28 cellular contexts compared by ENCODE assay signal in the genomic region with DNA sequence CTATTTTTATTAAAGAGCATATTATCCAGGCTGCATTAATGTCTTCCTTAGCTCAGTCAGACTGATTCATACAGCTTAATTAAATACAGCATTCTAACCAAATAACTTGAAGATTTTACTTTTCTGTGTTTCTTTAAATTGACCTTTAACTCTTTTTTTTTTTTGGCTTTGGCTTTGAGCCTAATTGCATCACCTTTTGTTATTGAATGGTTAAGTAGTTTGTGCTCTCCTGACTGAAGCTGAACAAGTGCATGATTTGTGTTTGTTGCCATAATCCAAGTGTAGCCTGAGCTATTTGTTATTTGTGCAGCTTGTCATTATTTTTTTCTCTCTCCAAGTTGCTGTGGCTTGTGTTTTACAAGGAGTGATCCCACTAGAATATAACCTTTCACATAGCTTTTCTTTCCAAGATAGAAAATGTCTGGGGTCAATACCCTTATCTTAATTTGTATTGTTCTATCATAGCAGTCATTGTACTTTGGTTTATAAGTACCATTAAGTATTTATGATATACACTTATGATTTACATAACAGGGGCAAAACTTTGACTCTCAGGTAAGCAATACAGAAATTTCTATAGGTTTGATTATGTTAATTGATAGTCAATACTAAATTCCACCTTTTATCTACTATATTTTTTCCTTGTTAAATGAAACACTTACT. TPM values are rescaled to one million over a fixed set of nuclear protein-coding genes. Genes with fewer than 3 reads are reported as not detected.
A peak's percentile ranks its signal among the peaks of the same experiment; 100 is the strongest.
DNase-seq lines count a peak whose midpoint lies in the region; ATAC-seq, FAIRE-seq and TF ChIP-seq lines count a peak whose summit lies in the region.
"Had no signal": no experiment of that assay in that cellular context is flagged by ENCODE, and none has a peak within 500 bp of the region (broad histone marks: within the 10 kb centered on the region; RNA-seq: fewer than 3 reads in every experiment).

No MANE protein-coding gene starts in this region.

- no peak for TF ChIP-seq POLR2A in breast epithelium (IDR thresholded peaks at IDR 0.05)

- no peak overlapping the region for H3K27ac Mint-ChIP-seq in MCF 10A (ENCODE audit: low read depth, unreplicated experiment)
- peak overlapping the region; percentile 30 for H3K27ac Mint-ChIP-seq in central memory CD8-positive, alpha-beta T cell (ENCODE audit: low read depth)
- H3K27ac Mint-ChIP-seq: activated naive CD4-positive, alpha-beta T cell treated with anti-CD3 and anti-CD28 coated beads for 36 hours; activated T-helper 1 cell treated with anti-CD3 and anti-CD28 coated beads, Interleukin-12 subunit alpha, Interleukin-12 subunit beta, Interleukin-2, Interleukin-4 antibody, amounts not matched to agents 30 ng/mL and 10 ng/mL and 1 ng/mL, durations not matched to agents 14 hours and 24 hours and 36 hours; stimulated activated effector memory CD8-positive, alpha-beta T cell treated with anti-CD3 and anti-CD28 coated beads, Interleukin-12 subunit alpha, Interleukin-12 subunit beta, amount 100 ng/mL, for 72 hours had no signal

- BruUV-seq in MCF 10A (replicated peaks; lab: Mats Ljungman, UMichigan): no TSS peak

- no peak for TF ChIP-seq EP300 in Ishikawa (IDR thresholded peaks at IDR 0.05; ENCODE audit: borderline replicate concordance)

- H3K4me3 ChIP-seq in breast epithelium (no peak overlapping the region), small intestine (ENCODE audit: low read depth in 1 of 2, low read length in 2 of 2) (no peak overlapping the region)
- H3K4me3 ChIP-seq: BLaER1 treated with 17β-estradiol and CSF1 and Interleukin-3, amounts not matched to agents 10 nM and 100 nM; mucosa of descending colon; SJSA1; upper lobe of left lung had no signal

- no peak for TF ChIP-seq RAD21 in Ishikawa (IDR thresholded peaks at IDR 0.05; ENCODE audit: low read depth)

- H3K36me3 ChIP-seq in breast epithelium (no peaks in the 10 kb centered on the region), small intestine (ENCODE audit: control insufficient read depth in 2 of 2, insufficient read depth in 2 of 2, low read length in 2 of 2) (peaks cover 0 to 3% of the 10 kb centered on the region in 2 donors)
- H3K36me3 ChIP-seq: brain microvascular endothelial cell, SJSA1, upper lobe of left lung had no signal

- FAIRE-seq in small intestine (lab: Jason Lieb, UNC): peak; percentile 53

- H3K9me3 Mint-ChIP-seq in MCF 10A (ENCODE audit: unreplicated experiment): no peaks in the 10 kb centered on the region
- no peaks in the 10 kb centered on the region for H3K9me3 Mint-ChIP-seq in central memory CD8-positive, alpha-beta T cell
- H3K9me3 Mint-ChIP-seq: activated naive CD4-positive, alpha-beta T cell treated with anti-CD3 and anti-CD28 coated beads for 36 hours; activated T-helper 1 cell treated with anti-CD3 and anti-CD28 coated beads, Interleukin-12 subunit alpha, Interleukin-12 subunit beta, Interleukin-2, Interleukin-4 antibody, amounts not matched to agents 30 ng/mL and 10 ng/mL and 1 ng/mL, durations not matched to agents 14 hours and 24 hours and 36 hours; nephron; stimulated activated effector memory CD8-positive, alpha-beta T cell treated with anti-CD3 and anti-CD28 coated beads, Interleukin-12 subunit alpha, Interleukin-12 subunit beta, amount 100 ng/mL, for 72 hours had no signal

- CTCF ChIA-PET in MCF 10A (lab: Yijun Ruan, JAX): interaction anchor here (0.7 kb wide), 1 partner anchor 43 kb away, joined by 4 read pairs; no protein-coding TSS in a partner anchor

- H3K4me1 ChIP-seq in breast epithelium (no peaks in the 10 kb centered on the region), small intestine (ENCODE audit: control insufficient read depth in 2 of 2, insufficient read depth in 1 of 2, low read depth in 1 of 2, low read length in 1 of 2) (peaks cover 6 to 8% of the 10 kb centered on the region in 2 donors)

- intact Hi-C loops in MCF 10A (cut with micrococcal nuclease) (no loop called here), breast epithelium (cut with DNase I; ENCODE audit: low total_unique reads) (no loop called here)

- no peaks in the 10 kb centered on the region for H3K27me3 Mint-ChIP-seq in MCF 10A (ENCODE audit: insufficient read depth, unreplicated experiment)
- H3K27me3 Mint-ChIP-seq in central memory CD8-positive, alpha-beta T cell: no peaks in the 10 kb centered on the region

- DNase-seq in MCF 10A (ENCODE audit: unreplicated experiment) (peak; percentile 5), breast epithelium (ENCODE audit: low spot score in 2 of 2) (no peak), small intestine (peak; percentile 68), NCI-H526 (lab: John Stamatoyannopoulos, UW) (no peak)
- no peak for DNase-seq in central memory CD8-positive, alpha-beta T cell (ENCODE audit: low spot score in 2 of 2)
- DNase-seq in activated naive CD4-positive, alpha-beta T cell treated with anti-CD3 and anti-CD28 coated beads, Interleukin-2, amount 50 U/mL, for 16 hours: no peak
- DNase-seq: activated CD4-positive, alpha-beta T cell treated with anti-CD3 and anti-CD28 coated beads, Interleukin-2, amount 50 U/mL, for 1 hour; activated CD4-positive, CD25-positive, alpha-beta regulatory T cell; activated naive CD4-positive, alpha-beta T cell treated with anti-CD3 and anti-CD28 coated beads for 36 hours; amygdala; brain microvascular endothelial cell; hippocampal formation; IMR-90; left cardiac atrium; mucosa of descending colon; NCI-H1048; NCI-H1694 treated with DMSO at 0.1 percent for 48 hours; NCI-H82; substantia nigra; upper lobe of left lung had no signal

- no peaks in the 10 kb centered on the region for H3K27me3 ChIP-seq in breast epithelium
- H3K27me3 ChIP-seq in small intestine (ENCODE audit: control insufficient read depth in 2 of 2, insufficient read depth in 2 of 2, low read length in 2 of 2): no peaks in the 10 kb centered on the region
- H3K27me3 ChIP-seq: BLaER1 treated with 17β-estradiol and CSF1 and Interleukin-3, amounts not matched to agents 10 nM and 100 nM; brain microvascular endothelial cell; SJSA1; upper lobe of left lung had no signal

- no peaks in the 10 kb centered on the region for H3K4me1 Mint-ChIP-seq in MCF 10A (ENCODE audit: insufficient read depth, unreplicated experiment)
- peaks cover 51% of the 10 kb centered on the region for H3K4me1 Mint-ChIP-seq in central memory CD8-positive, alpha-beta T cell

- no peaks in the 10 kb centered on the region for H3K36me3 Mint-ChIP-seq in MCF 10A (ENCODE audit: insufficient read depth, unreplicated experiment)
- peaks cover 30% of the 10 kb centered on the region for H3K36me3 Mint-ChIP-seq in central memory CD8-positive, alpha-beta T cell (ENCODE audit: insufficient read depth)

- TF ChIP-seq CTCF in MCF 10A (IDR thresholded peaks at IDR 0.05; ENCODE audit: unreplicated experiment) (no peak), breast epithelium (IDR thresholded peaks at IDR 0.05) (no peak)

- H3K27ac ChIP-seq in breast epithelium (no peak overlapping the region), small intestine (ENCODE audit: low read depth in 1 of 2, low read length in 1 of 2) (no peak overlapping the region)
- H3K27ac ChIP-seq: BLaER1 treated with 17β-estradiol and CSF1 and Interleukin-3, amounts not matched to agents 10 nM and 100 nM; brain microvascular endothelial cell; RWPE1; SJSA1; upper lobe of left lung had no signal

- no peak overlapping the region for H3K4me3 Mint-ChIP-seq in MCF 10A (ENCODE audit: unreplicated experiment)
- H3K4me3 Mint-ChIP-seq in central memory CD8-positive, alpha-beta T cell: no peak overlapping the region
- H3K4me3 Mint-ChIP-seq: activated naive CD4-positive, alpha-beta T cell treated with anti-CD3 and anti-CD28 coated beads for 36 hours; activated T-helper 1 cell treated with anti-CD3 and anti-CD28 coated beads, Interleukin-12 subunit alpha, Interleukin-12 subunit beta, Interleukin-2, Interleukin-4 antibody, amounts not matched to agents 30 ng/mL and 10 ng/mL and 1 ng/mL, durations not matched to agents 14 hours and 24 hours and 36 hours; nephron; stimulated activated effector memory CD8-positive, alpha-beta T cell treated with anti-CD3 and anti-CD28 coated beads, Interleukin-12 subunit alpha, Interleukin-12 subunit beta, amount 100 ng/mL, for 72 hours had no signal

- H3K9me3 ChIP-seq in breast epithelium: no peaks in the 10 kb centered on the region
- H3K9me3 ChIP-seq in small intestine (ENCODE audit: control insufficient read depth, low read depth): no peaks in the 10 kb centered on the region
- H3K9me3 ChIP-seq: BLaER1 treated with 17β-estradiol and CSF1 and Interleukin-3, amounts not matched to agents 10 nM and 100 nM; mucosa of descending colon; SJSA1; upper lobe of left lung had no signal

- ATAC-seq in central memory CD8-positive, alpha-beta T cell (replicated peaks; ENCODE audit: extremely low read depth, poor library complexity, severe bottlenecking): no peak
- ATAC-seq: HCT116; left cardiac atrium; mucosa of descending colon; stimulated activated effector memory CD8-positive, alpha-beta T cell treated with anti-CD3 and anti-CD28 coated beads, Interleukin-12 subunit alpha, Interleukin-12 subunit beta, amount 100 ng/mL, for 72 hours had no signal

- POLR2A ChIA-PET in MCF 10A (lab: Yijun Ruan, JAX): no interaction called here

TF ChIP-seq in Ishikawa, 13 proteins besides CTCF, POLR2A, EP300 and RAD21 (continues in another document):
- TF ChIP-seq, protein P1, sequence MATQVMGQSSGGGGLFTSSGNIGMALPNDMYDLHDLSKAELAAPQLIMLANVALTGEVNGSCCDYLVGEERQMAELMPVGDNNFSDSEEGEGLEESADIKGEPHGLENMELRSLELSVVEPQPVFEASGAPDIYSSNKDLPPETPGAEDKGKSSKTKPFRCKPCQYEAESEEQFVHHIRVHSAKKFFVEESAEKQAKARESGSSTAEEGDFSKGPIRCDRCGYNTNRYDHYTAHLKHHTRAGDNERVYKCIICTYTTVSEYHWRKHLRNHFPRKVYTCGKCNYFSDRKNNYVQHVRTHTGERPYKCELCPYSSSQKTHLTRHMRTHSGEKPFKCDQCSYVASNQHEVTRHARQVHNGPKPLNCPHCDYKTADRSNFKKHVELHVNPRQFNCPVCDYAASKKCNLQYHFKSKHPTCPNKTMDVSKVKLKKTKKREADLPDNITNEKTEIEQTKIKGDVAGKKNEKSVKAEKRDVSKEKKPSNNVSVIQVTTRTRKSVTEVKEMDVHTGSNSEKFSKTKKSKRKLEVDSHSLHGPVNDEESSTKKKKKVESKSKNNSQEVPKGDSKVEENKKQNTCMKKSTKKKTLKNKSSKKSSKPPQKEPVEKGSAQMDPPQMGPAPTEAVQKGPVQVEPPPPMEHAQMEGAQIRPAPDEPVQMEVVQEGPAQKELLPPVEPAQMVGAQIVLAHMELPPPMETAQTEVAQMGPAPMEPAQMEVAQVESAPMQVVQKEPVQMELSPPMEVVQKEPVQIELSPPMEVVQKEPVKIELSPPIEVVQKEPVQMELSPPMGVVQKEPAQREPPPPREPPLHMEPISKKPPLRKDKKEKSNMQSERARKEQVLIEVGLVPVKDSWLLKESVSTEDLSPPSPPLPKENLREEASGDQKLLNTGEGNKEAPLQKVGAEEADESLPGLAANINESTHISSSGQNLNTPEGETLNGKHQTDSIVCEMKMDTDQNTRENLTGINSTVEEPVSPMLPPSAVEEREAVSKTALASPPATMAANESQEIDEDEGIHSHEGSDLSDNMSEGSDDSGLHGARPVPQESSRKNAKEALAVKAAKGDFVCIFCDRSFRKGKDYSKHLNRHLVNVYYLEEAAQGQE (IDR thresholded peaks at IDR 0.05; ENCODE audit: low read depth): no peak
- TF ChIP-seq FOXM1 (IDR thresholded peaks at IDR 0.05; ENCODE audit: borderline replicate concordance, low read depth): no peak

RNA-seq across cellular contexts. Expression of gene CDC14A, which starts 31.6 kb away (rescaled TPM):
- total RNA-seq in MCF 10A (2022) (2.6 and 3.6 TPM in 2 replicates), breast epithelium (10 to 100 TPM; 16.5 to 49.3 (median 33.1) TPM)
- polyA plus RNA-seq in small intestine: 10 to 100 TPM in 2 of 3 donors, 1 to 10 TPM in 1; 4.2 to 13.8 (median 11.4) TPM

Comparison
In these comparisons a context has a peak if more than half of its experiments do, and no peak if none do; other contexts are left out.
1. DNase-seq: peak in MCF 10A (single experiment) and small intestine (single experiment); none in breast epithelium (0 of 2), central memory CD8-positive, alpha-beta T cell (0 of 2), activated naive CD4-positive, alpha-beta T cell treated with anti-CD3 and anti-CD28 coated beads, Interleukin-2, amount 50 U/mL, for 16 hours (single experiment) and NCI-H526 (0 of 2).